In genomic region chr7:99709838-99710541, GRCh38 we compare ENCODE assay signal across 19 cellular contexts. TPM values are rescaled to one million over a fixed set of nuclear protein-coding genes. Genes with fewer than 3 reads are reported as not detected.
A peak's percentile ranks its signal among the peaks of the same experiment; 100 is the strongest.
DNase-seq lines count a peak whose midpoint lies in the region; ATAC-seq, FAIRE-seq and TF ChIP-seq lines count a peak whose summit lies in the region.
"Had no signal": no experiment of that assay in that cellular context is flagged by ENCODE, and none has a peak within 500 bp of the region (broad histone marks: within the 10 kb centered on the region; RNA-seq: fewer than 3 reads in every experiment).

No MANE protein-coding gene starts in this region.

- TF ChIP-seq POLR2A in GM12878 (IDR thresholded peaks at IDR 0.05; ENCODE audit: low read depth, low read length) = no peak

- POLR2A ChIA-PET in GM12878 (lab: Charles Lee) = no interaction called here

- SMC1A ChIA-PET in GM12878 (lab: Charles Lee; ENCODE audit: uncharacterized antibody, unreplicated experiment) = no interaction called here

- peak; percentile 52 for FAIRE-seq in GM12878 (lab: Jason Lieb, UNC)
- FAIRE-seq: GM19239 had no signal

- no peak overlapping the region for H3K9ac ChIP-seq in GM12878 (ENCODE audit: control insufficient read depth, insufficient read depth, low read length)
- H3K9ac ChIP-seq: BLaER1 had no signal

- peak in 1 of 2 donors; percentile 41 for ATAC-seq in activated T-cell treated with anti-CD3 and anti-CD28 coated beads, Interleukin-2, amount 50 U/mL, for 72 hours (replicated peaks in 1 of 2)
- no peak for ATAC-seq in GM12878
- peak; percentile 42 for ATAC-seq in left lobe of liver

- no peak overlapping the region for H3K4me3 Mint-ChIP-seq in activated T-cell treated with anti-CD3 and anti-CD28 coated beads, Interleukin-2, amount 50 U/mL, for 72 hours
- no peak overlapping the region for H3K4me3 Mint-ChIP-seq in activated T-cell treated with anti-CD3 and anti-CD28 coated beads, Interleukin-2, amount 50 U/mL, for 24 hours
- H3K4me3 Mint-ChIP-seq in endothelial cell (ENCODE audit: unreplicated experiment) = peak overlapping the region; percentile 21
- H3K4me3 Mint-ChIP-seq: CD8-positive, alpha-beta memory T cell had no signal

- BruUV-seq in GM12878 (replicated peaks; lab: Mats Ljungman, UMichigan) = no TSS peak

- H3K79me2 ChIP-seq in GM12878 (ENCODE audit: control insufficient read depth, insufficient read depth, low read length) = no peaks in the 10 kb centered on the region

- H3K36me3 Mint-ChIP-seq in activated T-cell treated with anti-CD3 and anti-CD28 coated beads, Interleukin-2, amount 50 U/mL, for 72 hours (ENCODE audit: insufficient read depth in 2 of 2) = peaks cover 3 to 5% of the 10 kb centered on the region in 2 donors
- peaks cover 33% of the 10 kb centered on the region for H3K36me3 Mint-ChIP-seq in activated T-cell treated with anti-CD3 and anti-CD28 coated beads, Interleukin-2, amount 50 U/mL, for 24 hours (ENCODE audit: low read depth)
- peaks cover 25% of the 10 kb centered on the region for H3K36me3 Mint-ChIP-seq in endothelial cell (ENCODE audit: low read depth, unreplicated experiment)

- H3K4me2 ChIP-seq in GM12878 (ENCODE audit: control insufficient read depth, insufficient read depth) = no peak overlapping the region
- H3K4me2 ChIP-seq: BLaER1 had no signal

- no peaks in the 10 kb centered on the region for H3K27me3 ChIP-seq in GM12878 (replicated peaks in 1 of 2; ENCODE audit: control insufficient read depth in 2 of 2, insufficient read depth in 2 of 2, low read length in 1 of 2)
- H3K27me3 ChIP-seq: BLaER1 had no signal

- no peaks in the 10 kb centered on the region for H3K27me3 Mint-ChIP-seq in activated T-cell treated with anti-CD3 and anti-CD28 coated beads, Interleukin-2, amount 50 U/mL, for 72 hours (ENCODE audit: low read depth)
- H3K27me3 Mint-ChIP-seq in activated T-cell treated with anti-CD3 and anti-CD28 coated beads, Interleukin-2, amount 50 U/mL, for 24 hours = no peaks in the 10 kb centered on the region
- peaks cover 1% of the 10 kb centered on the region for H3K27me3 Mint-ChIP-seq in endothelial cell (ENCODE audit: unreplicated experiment)
- H3K27me3 Mint-ChIP-seq: CD8-positive, alpha-beta memory T cell had no signal

- no peak for TF ChIP-seq EP300 in GM12878 (IDR thresholded peaks at IDR 0.05; ENCODE audit: borderline replicate concordance in 1 of 2, control insufficient read depth in 1 of 2, low read depth in 2 of 2, low read length in 2 of 2)

- no peaks in the 10 kb centered on the region for H3K36me3 ChIP-seq in GM12878 (ENCODE audit: control insufficient read depth in 2 of 2, insufficient read depth in 2 of 2, low read length in 1 of 2)
- H3K36me3 ChIP-seq: BLaER1 had no signal

- H3K4me1 Mint-ChIP-seq in activated T-cell treated with anti-CD3 and anti-CD28 coated beads, Interleukin-2, amount 50 U/mL, for 72 hours (ENCODE audit: low read depth) = no peaks in the 10 kb centered on the region
- H3K4me1 Mint-ChIP-seq in activated T-cell treated with anti-CD3 and anti-CD28 coated beads, Interleukin-2, amount 50 U/mL, for 24 hours (ENCODE audit: low read depth) = no peaks in the 10 kb centered on the region
- no peaks in the 10 kb centered on the region for H3K4me1 Mint-ChIP-seq in endothelial cell (ENCODE audit: unreplicated experiment)
- H3K4me1 Mint-ChIP-seq: CD8-positive, alpha-beta memory T cell; H9 had no signal

- no peak overlapping the region for H3K4me3 ChIP-seq in GM12878
- H3K4me3 ChIP-seq: BLaER1 had no signal

- RAD21 ChIA-PET in GM12878 (lab: Charles Lee; ENCODE audit: unreplicated experiment) = no interaction called here

- CTCF ChIA-PET in GM12878 (lab: Yijun Ruan, JAX) = no interaction called here

- H3K9me3 ChIP-seq in GM12878 (replicated peaks; ENCODE audit: control insufficient read depth, insufficient read depth, low read length) = no peaks in the 10 kb centered on the region
- H3K9me3 ChIP-seq: BLaER1, Caco-2 had no signal

- H3K9me3 Mint-ChIP-seq in activated T-cell treated with anti-CD3 and anti-CD28 coated beads, Interleukin-2, amount 50 U/mL, for 72 hours = peaks cover 2 to 3% of the 10 kb centered on the region in 2 donors
- no peaks in the 10 kb centered on the region for H3K9me3 Mint-ChIP-seq in activated T-cell treated with anti-CD3 and anti-CD28 coated beads, Interleukin-2, amount 50 U/mL, for 24 hours
- peaks cover 6% of the 10 kb centered on the region for H3K9me3 Mint-ChIP-seq in endothelial cell (ENCODE audit: unreplicated experiment)
- H3K9me3 Mint-ChIP-seq: CD8-positive, alpha-beta memory T cell had no signal

- no peaks in the 10 kb centered on the region for H4K20me1 ChIP-seq in GM12878 (ENCODE audit: control insufficient read depth, insufficient read depth)
- H4K20me1 ChIP-seq: BLaER1 had no signal

- peak overlapping the region; percentile 47 for H3K27ac Mint-ChIP-seq in activated T-cell treated with anti-CD3 and anti-CD28 coated beads, Interleukin-2, amount 50 U/mL, for 72 hours
- no peak overlapping the region for H3K27ac Mint-ChIP-seq in activated T-cell treated with anti-CD3 and anti-CD28 coated beads, Interleukin-2, amount 50 U/mL, for 24 hours
- no peak overlapping the region for H3K27ac Mint-ChIP-seq in endothelial cell (ENCODE audit: unreplicated experiment)
- H3K27ac Mint-ChIP-seq: H9 had no signal

- in situ Hi-C loops in GM12878 (cut with MboI) = no loop called here

- H2AFZ ChIP-seq in GM12878 (ENCODE audit: control insufficient read depth, low read depth, low read length) = no peak overlapping the region

- H3K4me1 ChIP-seq in GM12878 (ENCODE audit: control insufficient read depth, insufficient read depth, low read length) = no peaks in the 10 kb centered on the region
- H3K4me1 ChIP-seq: BLaER1, Caco-2 had no signal

- WGBS in GM12878 (ENCODE audit: insufficient coverage, insufficient replicate concordance, low lambda C conversion rate, missing lambda C conversion rate) = 47% methylated on average over 2 of the region's 2 CpGs

- no peak overlapping the region for H3K27ac ChIP-seq in GM12878 (ENCODE audit: control insufficient read depth, insufficient read depth)
- H3K27ac ChIP-seq: BLaER1, HL-60 had no signal

- no peak for TF ChIP-seq CTCF in GM12878 (IDR thresholded peaks at IDR 0.05 in 2 of 3, conservative IDR thresholded peaks at IDR 0.05 in 1 of 3; ENCODE audit: control insufficient read depth in 2 of 3, extremely low read depth in 1 of 3, insufficient read depth in 1 of 3, low read depth in 3 of 3, low read length in 3 of 3)
- no peak for TF ChIP-seq CTCF in endothelial cell (IDR thresholded peaks at IDR 0.05; ENCODE audit: unreplicated experiment)

- intact Hi-C loops in GM12878 (cut with micrococcal nuclease; ENCODE audit: unreplicated experiment) = no loop called here

- TF ChIP-seq RAD21 in GM12878 (IDR thresholded peaks at IDR 0.05; ENCODE audit: insufficient read depth, low read depth, low read length) = no peak

- no peak for DNase-seq in activated T-cell treated with anti-CD3 and anti-CD28 coated beads, Interleukin-2, amount 50 U/mL, for 72 hours
- no peak for DNase-seq in activated T-cell treated with anti-CD3 and anti-CD28 coated beads, Interleukin-2, amount 50 U/mL, for 24 hours
- DNase-seq in GM12878 (ENCODE audit: low read depth, low spot score) (no peak), endothelial cell (ENCODE audit: low spot score) (no peak), left lobe of liver (ENCODE audit: low spot score) (no peak), SKM-1 (lab: John Stamatoyannopoulos, UW; ENCODE audit: unreplicated experiment) (no peak), NCI-H146 (lab: John Stamatoyannopoulos, UW) (no peak)
- no peak for DNase-seq in central memory CD4-positive, alpha-beta T cell
- DNase-seq: 8988T; AML-193; Caco-2; CD8-positive, alpha-beta memory T cell; DND-41; GDM1; GOT3; H9 had no signal

RNA-seq across cellular contexts. Expression of gene CYP3A7, which starts 25.0 kb away (rescaled TPM):
- not detected for total RNA-seq in activated T-cell treated with anti-CD3 and anti-CD28 coated beads, Interleukin-2, amount 50 U/mL, for 72 hours
- total RNA-seq in GM12878 (2013; cell fraction: nucleolus; rRNA removed) = not detected in 2 replicates
- total RNA-seq in GM12878 (2014; rRNA removed) (0.11 TPM in 1 of 2 replicates, not detected in the other), GM12878 (2014; rRNA removed; fragmentation: Illumina TruSeq; extraction: Trizol) (not detected in 2 replicates), GM12878 (2021) (not detected in 2 replicates), endothelial cell (ENCODE audit: unreplicated experiment) (0.18 TPM), left lobe of liver (17.5 TPM)
- not detected for polyA plus RNA-seq in GM12878 (2011; ENCODE audit: low read depth)
- polyA plus RNA-seq in GM12878 (2011; rRNA removed) (0.05 and 0.07 TPM in 2 replicates), GM12878 (2014; fragmentation: Illumina TruSeq; extraction: Trizol) (0.06 TPM in 1 of 2 replicates, not detected in the other), GM12878 (2014; fragmentation: Nextera tagmentation; extraction: Ambion mirVana) (not detected), GM12878 (2014; rRNA removed) (not detected in 2 replicates), GM12878 (2016; fragmentation: Nextera tagmentation; extraction: Ambion mirVana) (not detected)
- 0.06 TPM in 1 of 2 replicates, not detected in the other for polyA plus RNA-seq in GM12878 (2011; cell fraction: cytosol; rRNA removed)
- polyA plus RNA-seq in GM12878 (2011; cell fraction: nucleus; rRNA removed) = 0.07 and 0.16 TPM in 2 replicates
- not detected in 2 replicates for polyA plus RNA-seq in GM12878 (2012)
- not detected in 2 replicates for polyA minus RNA-seq in GM12878 (2011; rRNA and poly(A)+ RNA removed)
- not detected in 2 replicates for polyA minus RNA-seq in GM12878 (2011; cell fraction: cytosol; rRNA and poly(A)+ RNA removed)
- polyA minus RNA-seq in GM12878 (2011; cell fraction: nucleus; rRNA and poly(A)+ RNA removed) = not detected in 2 replicates
- total RNA-seq: Caco-2; CD8-positive, alpha-beta memory T cell; H9 had no signal
- polyA plus RNA-seq: CD8-positive, alpha-beta memory T cell had no signal

RNA-seq across cellular contexts. Expression of gene CYP3A5, which starts 30.2 kb away (rescaled TPM):
- total RNA-seq in activated T-cell treated with anti-CD3 and anti-CD28 coated beads, Interleukin-2, amount 50 U/mL, for 72 hours = under 1 TPM in 1 of 2 donors, not detected in 1; 0.36 TPM
- total RNA-seq in GM12878 (2013; cell fraction: nucleolus; rRNA removed) = not detected in 2 replicates
- total RNA-seq in GM12878 (2014; rRNA removed) = 0.06 TPM in 1 of 2 replicates, not detected in the other
- 0.22 TPM in 1 of 2 replicates, not detected in the other for total RNA-seq in GM12878 (2014; rRNA removed; fragmentation: Illumina TruSeq; extraction: Trizol)
- total RNA-seq in GM12878 (2021) = 0.27 TPM in 1 of 2 replicates, not detected in the other
- 0.63 TPM for polyA plus RNA-seq in GM12878 (2011; ENCODE audit: low read depth)
- not detected in 2 replicates for polyA plus RNA-seq in GM12878 (2011; rRNA removed)
- not detected in 2 replicates for polyA plus RNA-seq in GM12878 (2011; cell fraction: cytosol; rRNA removed)
- 0.15 TPM in 1 of 2 replicates, not detected in the other for polyA plus RNA-seq in GM12878 (2011; cell fraction: nucleus; rRNA removed)
- polyA plus RNA-seq in GM12878 (2012) = 0.31 and 0.37 TPM in 2 replicates
- polyA plus RNA-seq in GM12878 (2014; fragmentation: Illumina TruSeq; extraction: Trizol) = 0.06 and 0.33 TPM in 2 replicates
- under 1 TPM; 0.05 to 0.10 TPM for polyA plus RNA-seq in GM12878 (2014; fragmentation: Nextera tagmentation; extraction: Ambion mirVana)
- polyA plus RNA-seq in GM12878 (2014; rRNA removed) = 0.08 TPM in 2 replicates
- polyA plus RNA-seq in GM12878 (2016; fragmentation: Nextera tagmentation; extraction: Ambion mirVana) = 1 to 10 TPM; 1.0 to 1.3 TPM
- polyA minus RNA-seq in GM12878 (2011; rRNA and poly(A)+ RNA removed) = not detected in 2 replicates
- polyA minus RNA-seq in GM12878 (2011; cell fraction: cytosol; rRNA and poly(A)+ RNA removed) = not detected in 2 replicates
- polyA minus RNA-seq in GM12878 (2011; cell fraction: nucleus; rRNA and poly(A)+ RNA removed) = not detected in 2 replicates
- total RNA-seq in endothelial cell (ENCODE audit: unreplicated experiment) = 0.69 TPM
- total RNA-seq in left lobe of liver = 564 TPM
- total RNA-seq: CD8-positive, alpha-beta memory T cell; H9 had no signal

Comparison
In these comparisons a context has a peak if more than half of its experiments do, and no peak if none do; other contexts are left out.
1. RNA of gene CYP3A7, which starts 25.0 kb away (total RNA-seq): 17.5 TPM in left lobe of liver (single experiment); 0.18 TPM in endothelial cell (single experiment), not detected in activated T-cell treated with anti-CD3 and anti-CD28 coated beads, Interleukin-2, amount 50 U/mL, for 72 hours and 0.11 TPM in GM12878; every median in the first group is over 10 times any median in the second.
2. RNA of gene CYP3A5, which starts 30.2 kb away (total RNA-seq): 564 TPM in left lobe of liver (single experiment); 0.69 TPM in endothelial cell (single experiment), 0.36 TPM in activated T-cell treated with anti-CD3 and anti-CD28 coated beads, Interleukin-2, amount 50 U/mL, for 72 hours and 0.06 to 0.27 TPM in GM12878; every median in the first group is over 100 times any median in the second.